ENCODE assay signal across 10 cellular contexts in the genomic region with DNA sequence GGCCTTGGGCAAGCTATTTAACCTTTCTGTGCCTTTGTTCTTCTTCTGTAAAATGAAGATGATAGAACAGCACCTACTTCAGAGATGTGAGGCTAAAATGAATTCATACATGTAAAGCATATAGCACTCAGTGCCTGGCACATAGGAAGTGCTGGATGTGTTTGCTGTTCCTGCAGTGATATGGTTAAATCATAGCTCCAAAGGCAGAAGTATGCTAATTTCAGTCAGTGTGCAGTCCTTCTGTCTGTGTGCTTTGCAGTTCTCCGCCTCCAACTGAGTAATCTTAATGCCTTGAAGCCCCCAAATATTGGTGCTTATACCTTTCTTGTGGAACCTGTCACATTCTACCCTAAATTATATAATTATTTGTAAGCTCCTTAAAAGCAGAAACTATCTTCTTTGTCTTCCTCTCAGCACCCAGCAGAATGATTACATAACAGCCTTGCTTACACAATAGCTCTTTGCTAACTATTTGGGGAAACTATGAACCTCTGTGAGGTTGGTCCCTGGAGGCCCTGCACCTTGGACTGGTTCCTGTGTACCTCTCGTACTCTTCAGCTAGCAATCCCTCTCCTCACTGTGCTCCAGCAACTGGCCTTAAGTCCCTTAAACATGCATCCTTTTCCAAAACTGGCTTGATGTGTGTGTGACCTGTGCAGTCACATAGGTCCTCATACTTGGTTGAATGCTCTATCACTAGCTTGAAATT. TPM values are rescaled to one million over a fixed set of nuclear protein-coding genes. Genes with fewer than 3 reads are reported as not detected.
DNase-seq lines count a peak whose midpoint lies in the region; ATAC-seq and TF ChIP-seq lines count a peak whose summit lies in the region.
"Had no signal": no experiment of that assay in that cellular context is flagged by ENCODE, and none has a peak within 500 bp of the region (broad histone marks: within the 10 kb centered on the region; RNA-seq: fewer than 3 reads in every experiment).

No MANE protein-coding gene starts in this region.

- no peaks in the 10 kb centered on the region for H3K27me3 ChIP-seq in H9 (ENCODE audit: insufficient read depth, low read length)
- H3K27me3 ChIP-seq in heart right ventricle: no peaks in the 10 kb centered on the region

- H2BK120ac ChIP-seq in H9 (ENCODE audit: low read depth, low read length, poor library complexity, severe bottlenecking): no peak overlapping the region

- H3K36me3 ChIP-seq in heart right ventricle: no peaks in the 10 kb centered on the region

- H3K79me1 ChIP-seq in H9 (ENCODE audit: insufficient read depth, low read depth, low read length, poor library complexity, severe bottlenecking): peaks cover 7% of the 10 kb centered on the region

- H2AFZ ChIP-seq in H9 (ENCODE audit: low read length): no peak overlapping the region

- H3K18ac ChIP-seq in H9 (ENCODE audit: insufficient read length, low read depth, low read length): no peak overlapping the region

- H3K4me1 ChIP-seq in H9 (ENCODE audit: insufficient read depth, low read length): 0 out of 2 replicates have a peak, but pooled peaks cover 2% of the 10 kb centered on the region
- peaks cover 0 to 38% (median 0%) of the 10 kb centered on the region in 9 donors for H3K4me1 ChIP-seq in heart right ventricle

- no peak overlapping the region for H2AK5ac ChIP-seq in H9 (ENCODE audit: insufficient read length, low read length)

- peaks cover 2% of the 10 kb centered on the region; the same call in 1 of the 2 replicates for H3K79me2 ChIP-seq in H9 (ENCODE audit: insufficient read depth, low read length)

- intact Hi-C loops in heart right ventricle (cut with DNase I): no loop called here
- intact Hi-C loops in activated CD4-positive, alpha-beta T cell treated with anti-CD3 and anti-CD28 coated beads for 36 hours (cut with DNase I, micrococcal nuclease): no loop called here

- no peak overlapping the region for H2BK12ac ChIP-seq in H9 (ENCODE audit: insufficient read length, low read depth, low read length)

- POLR2A ChIA-PET in activated CD4-positive, alpha-beta T cell treated with anti-CD3 and anti-CD28 coated beads for 36 hours (lab: Charles Lee): no interaction called here

- TF ChIP-seq CTCF in H9 (conservative IDR thresholded peaks at IDR 0.05): no peak
- no peak for TF ChIP-seq CTCF in heart right ventricle (IDR thresholded peaks at IDR 0.05)

- no peak overlapping the region for H2BK20ac ChIP-seq in H9 (ENCODE audit: low read depth, low read length, poor library complexity, severe bottlenecking)

- H3K27ac ChIP-seq in H9 (ENCODE audit: insufficient read length, low read depth, low read length) (no peak overlapping the region), heart right ventricle (peak overlapping the region in 1 of 10 donors; percentile 27)

- no CpG with 5 or more reads among the region's 2 CpGs for WGBS in H9 (ENCODE audit: extremely low coverage, insufficient read length, low lambda C conversion rate)
- WGBS in heart right ventricle, 2 donors: 61 to 62% methylated on average over 2 of the region's 2 CpGs

- peaks cover 23 to 31% of the 10 kb centered on the region in 2 experiments for H3K4me1 Mint-ChIP-seq in H9
- H3K4me1 Mint-ChIP-seq in activated CD4-positive, alpha-beta T cell treated with anti-CD3 and anti-CD28 coated beads for 36 hours: peaks cover 11% of the 10 kb centered on the region

- H4K5ac ChIP-seq in H9 (ENCODE audit: insufficient read length, low read depth, low read length): no peak overlapping the region

- DNase-seq in H9 (no peak), SIG-M5 treated with dmso at 0.1 percent for 504 hours (lab: John Stamatoyannopoulos, UW; ENCODE audit: unreplicated experiment) (peak; percentile 95), heart right ventricle (no peak), renal cortical epithelial cell (ENCODE audit: low read depth) (peak; percentile 26), glomerular visceral epithelial cell (ENCODE audit: extremely low spot score) (no peak)
- DNase-seq in activated CD4-positive, alpha-beta T cell treated with anti-CD3 and anti-CD28 coated beads for 36 hours: no peak
- DNase-seq in activated CD8-positive, alpha-beta memory T cell treated with anti-CD3 and anti-CD28 coated beads for 24 hours: no peak
- DNase-seq: left colon, NCI-H446 treated with DMSO at 0.1 percent for 48 hours had no signal

- no peak overlapping the region for H4K91ac ChIP-seq in H9 (ENCODE audit: insufficient read length, low read depth, low read length)

- no peak overlapping the region for H3T11ph ChIP-seq in H9 (ENCODE audit: low read length)

- no peaks in the 10 kb centered on the region for H3K9me3 Mint-ChIP-seq in H9
- no peaks in the 10 kb centered on the region for H3K9me3 Mint-ChIP-seq in activated CD4-positive, alpha-beta T cell treated with anti-CD3 and anti-CD28 coated beads for 36 hours (ENCODE audit: low read depth)

- no peaks in the 10 kb centered on the region for H4K20me1 ChIP-seq in H9 (ENCODE audit: control insufficient read depth, insufficient read depth, insufficient read length)

- CTCF ChIA-PET in activated CD4-positive, alpha-beta T cell treated with anti-CD3 and anti-CD28 coated beads for 36 hours (lab: Charles Lee): interaction anchor here (0.6 to 1.2 kb wide), 4 partner anchors 10 to 370 kb away, joined by 3 to 4 read pairs (median 4); no protein-coding TSS in a partner anchor

- H3K27ac Mint-ChIP-seq in H9: peak overlapping the region; percentile 7 to 78 (median 73); a peak in 5 of 7 replicates
- no peak overlapping the region for H3K27ac Mint-ChIP-seq in activated CD4-positive, alpha-beta T cell treated with anti-CD3 and anti-CD28 coated beads for 36 hours

- no peak overlapping the region for H3K14ac ChIP-seq in H9 (ENCODE audit: insufficient read depth, low read length)

- no peak overlapping the region for H2BK15ac ChIP-seq in H9 (ENCODE audit: low read depth, low read length)

- no peak overlapping the region for H3K56ac ChIP-seq in H9 (ENCODE audit: insufficient read length, low read depth, low read length)

- H3K23ac ChIP-seq in H9 (ENCODE audit: insufficient read length, low read depth, low read length): no peak overlapping the region

- peak in 7 of 8 donors; percentile 28 to 72 (median 57) for ATAC-seq in heart right ventricle
- no peak for ATAC-seq in activated CD4-positive, alpha-beta T cell treated with anti-CD3 and anti-CD28 coated beads for 36 hours
- ATAC-seq in GM19351 (IDR thresholded peaks at IDR 0.05; ENCODE audit: unreplicated experiment): no peak
- ATAC-seq: left colon had no signal

- H3K4me3 Mint-ChIP-seq in H9: no peak overlapping the region
- H3K4me3 Mint-ChIP-seq in activated CD4-positive, alpha-beta T cell treated with anti-CD3 and anti-CD28 coated beads for 36 hours: no peak overlapping the region

- no peak overlapping the region for H4K8ac ChIP-seq in H9 (replicated peaks; ENCODE audit: insufficient read length, low read depth, low read length)

- no peaks in the 10 kb centered on the region for H3K27me3 Mint-ChIP-seq in H9 (ENCODE audit: low read depth)
- no peaks in the 10 kb centered on the region for H3K27me3 Mint-ChIP-seq in activated CD4-positive, alpha-beta T cell treated with anti-CD3 and anti-CD28 coated beads for 36 hours

- H3K4me3 ChIP-seq in heart right ventricle: no peak overlapping the region

- H3K36me3 Mint-ChIP-seq in H9 (ENCODE audit: insufficient read depth in 1 of 3, low read depth in 3 of 3): peaks cover 3 to 30% (median 30%) of the 10 kb centered on the region in 3 experiments; a peak in 6 of 7 replicates
- H3K36me3 Mint-ChIP-seq in activated CD4-positive, alpha-beta T cell treated with anti-CD3 and anti-CD28 coated beads for 36 hours (ENCODE audit: low read depth): no peaks in the 10 kb centered on the region

- no peak overlapping the region for H3K4ac ChIP-seq in H9 (ENCODE audit: low read depth, low read length)

- H3K23me2 ChIP-seq in H9 (ENCODE audit: insufficient read length, low read depth, low read length, poor library complexity, severe bottlenecking): no peaks in the 10 kb centered on the region

- no peak overlapping the region for H2BK5ac ChIP-seq in H9 (ENCODE audit: insufficient read length, low read length)

- H3K9ac ChIP-seq in H9 (ENCODE audit: extremely low read depth, insufficient read length, low read length): no peak overlapping the region

- H3K4me2 ChIP-seq in H9 (ENCODE audit: insufficient read depth, insufficient read length, low read length): no peak overlapping the region

- H3K9me3 ChIP-seq in H9 (ENCODE audit: control insufficient read depth, low read depth, low read length): no peaks in the 10 kb centered on the region
- no peaks in the 10 kb centered on the region for H3K9me3 ChIP-seq in heart right ventricle

RNA-seq across cellular contexts. Expression of gene CACYBP, which starts 57.0 kb away (rescaled TPM):
- total RNA-seq in H9 (2021) (202 and 208 TPM in 2 replicates), heart right ventricle (10 to 100 TPM; 43.9 to 88.3 (median 53.1) TPM), renal cortical epithelial cell (118 and 251 TPM in 2 replicates)
- 100 to 1,000 TPM in 1 of 2 donors, 10 to 100 TPM in 1; 20.2 to 106 TPM for polyA plus RNA-seq in heart right ventricle
- 100 to 1,000 TPM; 394 to 452 TPM for total RNA-seq in activated CD4-positive, alpha-beta T cell treated with anti-CD3 and anti-CD28 coated beads for 36 hours

Comparison
In these comparisons a context has a peak if more than half of its experiments do, and no peak if none do; other contexts are left out.
1. DNase-seq: peak in SIG-M5 treated with dmso at 0.1 percent for 504 hours (single experiment) and renal cortical epithelial cell (single experiment); none in H9 (single experiment), heart right ventricle (0 of 2), activated CD4-positive, alpha-beta T cell treated with anti-CD3 and anti-CD28 coated beads for 36 hours (single experiment), glomerular visceral epithelial cell (single experiment) and activated CD8-positive, alpha-beta memory T cell treated with anti-CD3 and anti-CD28 coated beads for 24 hours (single experiment).
2. ATAC-seq: peak in heart right ventricle (7 of 8); none in activated CD4-positive, alpha-beta T cell treated with anti-CD3 and anti-CD28 coated beads for 36 hours (single experiment) and GM19351 (single experiment).